Comparison of ENCODE assay signal across 33 cellular contexts in genomic region chr5:158923799-158924551, GRCh38.
DNase-seq lines count a peak whose midpoint lies in the region; ATAC-seq, FAIRE-seq and TF ChIP-seq lines count a peak whose summit lies in the region.
"Had no signal": no experiment of that assay in that cellular context is flagged by ENCODE, and none has a peak within 500 bp of the region (broad histone marks: within the 10 kb centered on the region; RNA-seq: fewer than 3 reads in every experiment).

No MANE protein-coding gene starts in this region.

- no peaks in the 10 kb centered on the region for H3F3A ChIP-seq in GM23338 (replicated peaks; ENCODE audit: low read depth)

- no peak overlapping the region for H3K56ac ChIP-seq in mesendoderm (ENCODE audit: low read length)

- H3K9ac ChIP-seq in mesendoderm (ENCODE audit: low read length), result no peak overlapping the region
- H3K9ac ChIP-seq: BLaER1 had no signal

- H4K8ac ChIP-seq in mesendoderm (ENCODE audit: low read depth, low read length), result no peak overlapping the region

- ATAC-seq in A549, result no peak
- ATAC-seq in GM23338, result no peak; the same call in 2 of the 3 replicates
- ATAC-seq: left ventricle myocardium superior, mucosa of descending colon, right lobe of liver had no signal

- H2AFZ ChIP-seq in GM23338 (peak overlapping the region; percentile 91), OCI-LY7 (ENCODE audit: low read length) (peak overlapping the region; percentile 31; the same call in 1 of the 2 replicates)
- H2AFZ ChIP-seq: hepatocyte had no signal

- POLR2A ChIA-PET in A549 (lab: Yijun Ruan, JAX), result no interaction called here
- POLR2A ChIA-PET in OCI-LY7 (lab: Charles Lee), result interaction anchor here (0.7 to 1.4 kb wide), 7 partner anchors 9 to 169 kb away, joined by 3 to 4 read pairs (median 3); no protein-coding TSS in a partner anchor

- H4K20me1 ChIP-seq in GM23338 (replicated peaks; ENCODE audit: insufficient read depth) (no peaks in the 10 kb centered on the region), OCI-LY7 (ENCODE audit: insufficient read depth, low read length) (no peaks in the 10 kb centered on the region)

- H3K36me3 ChIP-seq in GM23338 (ENCODE audit: insufficient read depth) (no peaks in the 10 kb centered on the region), OCI-LY7 (ENCODE audit: insufficient read depth, low read length) (peaks cover 9% of the 10 kb centered on the region), mesendoderm (ENCODE audit: control insufficient read depth, insufficient read depth, low read length) (no peaks in the 10 kb centered on the region)
- H3K36me3 ChIP-seq: breast epithelium, esophagus muscularis mucosa, right lobe of liver had no signal

- DNase-seq in A549 (ENCODE audit: low read depth in 1 of 2, low spot score in 1 of 2) (no peak), GM23338 (ENCODE audit: low spot score) (peak; percentile 8), OCI-LY7 (ENCODE audit: low spot score) (no peak), mesendoderm (peak; percentile 5), SW480 (ENCODE audit: low spot score) (no peak), NCI-H146 (lab: John Stamatoyannopoulos, UW) (no peak), Calu3 (no peak), AML-193 (lab: John Stamatoyannopoulos, UW) (no peak)
- DNase-seq: activated CD4-positive, alpha-beta T cell treated with anti-CD3 and anti-CD28 coated beads, Interleukin-2, amount 50 U/mL, for 1 hour; activated naive CD4-positive, alpha-beta T cell treated with anti-CD3 and anti-CD28 coated beads, Interleukin-2, amount 50 U/mL, for 16 hours; amygdala; Caco-2; endodermal cell; foreskin melanocyte; islet precursor cell; left ventricle myocardium superior; mucosa of descending colon; NCI-H1105 treated with DMSO at 0.1 percent for 48 hours; NCI-H2081 treated with DMSO at 0.1 percent for 48 hours; NCI-H69; posterior cingulate gyrus; right lobe of liver; T-helper 2 cell had no signal

- no peaks in the 10 kb centered on the region for H3K9me3 Mint-ChIP-seq in GM23338
- no peaks in the 10 kb centered on the region for H3K9me3 Mint-ChIP-seq in Calu3 (ENCODE audit: low read depth, unreplicated experiment)
- H3K9me3 Mint-ChIP-seq: activated T-helper 1 cell treated with anti-CD3 and anti-CD28 coated beads, Interleukin-12 subunit alpha, Interleukin-12 subunit beta, Interleukin-2, Interleukin-4 antibody, amounts not matched to agents 30 ng/mL and 10 ng/mL and 1 ng/mL, durations not matched to agents 14 hours and 24 hours and 36 hours; endodermal cell; neural crest cell; type B pancreatic cell had no signal

- H2BK120ac ChIP-seq in mesendoderm (ENCODE audit: low read depth, low read length), result no peak overlapping the region

- TF ChIP-seq CTCF in A549 (IDR thresholded peaks at IDR 0.05), result no peak
- no peak for TF ChIP-seq CTCF in GM23338 (conservative IDR thresholded peaks at IDR 0.05; ENCODE audit: low read depth in 2 of 2)
- no peak for TF ChIP-seq CTCF in OCI-LY7 (conservative IDR thresholded peaks at IDR 0.05; ENCODE audit: low read length)
- no peak for TF ChIP-seq CTCF in Calu3 (IDR thresholded peaks at IDR 0.05; ENCODE audit: unreplicated experiment)

- no peak overlapping the region for H3K4ac ChIP-seq in mesendoderm (ENCODE audit: low read depth, low read length)

- H3K4me1 Mint-ChIP-seq in GM23338 (peaks cover 5% of the 10 kb centered on the region), Calu3 (ENCODE audit: low read depth, unreplicated experiment) (no peaks in the 10 kb centered on the region)

- no peak overlapping the region for H2BK5ac ChIP-seq in mesendoderm (ENCODE audit: low read length)

- BruUV-seq in OCI-LY7 (replicated peaks; lab: Mats Ljungman, UMichigan) (no TSS peak), Calu3 (replicated peaks; lab: Mats Ljungman, UMichigan) (no TSS peak)

- H3K79me2 ChIP-seq in GM23338 (replicated peaks; ENCODE audit: insufficient read depth) (no peaks in the 10 kb centered on the region), OCI-LY7 (ENCODE audit: insufficient read depth, low read depth, low read length) (no peaks in the 10 kb centered on the region), mesendoderm (ENCODE audit: control insufficient read depth, insufficient read depth, low read length) (no peaks in the 10 kb centered on the region)
- H3K79me2 ChIP-seq: hepatocyte had no signal

- no peaks in the 10 kb centered on the region for H3K9me2 ChIP-seq in GM23338 (ENCODE audit: insufficient read depth)
- H3K9me2 ChIP-seq in OCI-LY7 (ENCODE audit: insufficient read depth, low read length), result no peaks in the 10 kb centered on the region

- no peaks in the 10 kb centered on the region for H3K9me3 ChIP-seq in A549
- H3K9me3 ChIP-seq in OCI-LY7 (ENCODE audit: low read length), result no peaks in the 10 kb centered on the region
- H3K9me3 ChIP-seq: BLaER1, breast epithelium, Caco-2, esophagus muscularis mucosa, mucosa of descending colon, right lobe of liver had no signal

- TF ChIP-seq RAD21 in A549 (conservative IDR thresholded peaks at IDR 0.05 in 1 of 2, IDR thresholded peaks at IDR 0.05 in 1 of 2), result no peak

- peak overlapping the region; percentile 23; the same call in 1 of the 3 replicates for H3K4me3 Mint-ChIP-seq in GM23338
- H3K4me3 Mint-ChIP-seq in Calu3 (ENCODE audit: low read depth, unreplicated experiment), result no peak overlapping the region
- H3K4me3 Mint-ChIP-seq: activated T-helper 1 cell treated with anti-CD3 and anti-CD28 coated beads, Interleukin-12 subunit alpha, Interleukin-12 subunit beta, Interleukin-2, Interleukin-4 antibody, amounts not matched to agents 30 ng/mL and 10 ng/mL and 1 ng/mL, durations not matched to agents 14 hours and 24 hours and 36 hours; endodermal cell; neural crest cell; type B pancreatic cell had no signal

- H3K18ac ChIP-seq in mesendoderm (ENCODE audit: low read length), result no peak overlapping the region

- H3K4me2 ChIP-seq in A549, result no peak overlapping the region
- H3K4me2 ChIP-seq in GM23338, result no peak overlapping the region
- peak overlapping the region; percentile 52 for H3K4me2 ChIP-seq in OCI-LY7 (ENCODE audit: low read length)
- H3K4me2 ChIP-seq in mesendoderm (ENCODE audit: low read length), result no peak overlapping the region
- H3K4me2 ChIP-seq: BLaER1, hepatocyte had no signal

- TF ChIP-seq POLR2A in A549 (IDR thresholded peaks at IDR 0.05; ENCODE audit: low read length), result no peak

- no peak overlapping the region for H3K4me3 ChIP-seq in A549
- H3K4me3 ChIP-seq in GM23338, result no peak overlapping the region
- no peak overlapping the region for H3K4me3 ChIP-seq in OCI-LY7 (ENCODE audit: low read depth, low read length, poor library complexity, severe bottlenecking)
- no peak overlapping the region for H3K4me3 ChIP-seq in mesendoderm (ENCODE audit: low read length)
- H3K4me3 ChIP-seq: BLaER1, breast epithelium, coronary artery, esophagus muscularis mucosa, hepatocyte, mucosa of descending colon, right lobe of liver, SK-N-MC had no signal

- no peaks in the 10 kb centered on the region for H3K27me3 Mint-ChIP-seq in GM23338 (ENCODE audit: insufficient read depth, low read depth, poor library complexity)
- peaks cover 89% of the 10 kb centered on the region for H3K27me3 Mint-ChIP-seq in Calu3 (ENCODE audit: unreplicated experiment)

- H3K4me1 ChIP-seq in A549 (no peaks in the 10 kb centered on the region), GM23338 (ENCODE audit: insufficient read depth) (peaks cover 8% of the 10 kb centered on the region; the same call in 1 of the 2 replicates), OCI-LY7 (ENCODE audit: insufficient read depth, low read length, poor library complexity, severe bottlenecking) (peaks cover 14% of the 10 kb centered on the region), mesendoderm (ENCODE audit: control insufficient read depth, low read depth, low read length) (no peaks in the 10 kb centered on the region)
- H3K4me1 ChIP-seq: breast epithelium, Caco-2, esophagus muscularis mucosa, right lobe of liver had no signal

- 0 out of 2 replicates have a peak overlapping the region, but pooled peaks have one; percentile 76 for H3K27ac Mint-ChIP-seq in GM23338
- H3K27ac Mint-ChIP-seq in Calu3 (ENCODE audit: unreplicated experiment), result no peak overlapping the region
- H3K27ac Mint-ChIP-seq: activated T-helper 1 cell treated with anti-CD3 and anti-CD28 coated beads, Interleukin-12 subunit alpha, Interleukin-12 subunit beta, Interleukin-2, Interleukin-4 antibody, amounts not matched to agents 30 ng/mL and 10 ng/mL and 1 ng/mL, durations not matched to agents 14 hours and 24 hours and 36 hours; endodermal cell; type B pancreatic cell had no signal

- 76% methylated on average over 7 of the region's 7 CpGs for WGBS in A549 (ENCODE audit: missing lambda C conversion rate)
- no CpG with 5 or more reads among the region's 7 CpGs for WGBS in mesendoderm (ENCODE audit: extremely low coverage, insufficient coverage, low lambda C conversion rate)

- no peak for TF ChIP-seq EP300 in A549 (IDR thresholded peaks at IDR 0.05)

- intact Hi-C loops in OCI-LY7 (cut with micrococcal nuclease; ENCODE audit: unreplicated experiment) (no loop called here), Calu3 (cut with micrococcal nuclease; ENCODE audit: unreplicated experiment) (no loop called here)

- no peak overlapping the region for H4K5ac ChIP-seq in mesendoderm (ENCODE audit: low read length)

- H3K23ac ChIP-seq in mesendoderm (ENCODE audit: low read length), result no peak overlapping the region

- CTCF ChIA-PET in A549 (lab: Yijun Ruan, JAX) (no interaction called here), OCI-LY7 (lab: Charles Lee; ENCODE audit: unreplicated experiment) (no interaction called here), Calu3 (lab: Charles Lee) (interaction anchor here (1.2 kb wide), 1 partner anchor 53 kb away, joined by 3 read pairs; no protein-coding TSS in a partner anchor)

- no peak for FAIRE-seq in A549 (lab: Jason Lieb, UNC)

- H2BK15ac ChIP-seq in mesendoderm (replicated peaks; ENCODE audit: low read depth), result no peak overlapping the region

- H3K36me3 Mint-ChIP-seq in GM23338 (ENCODE audit: low read depth), result no peaks in the 10 kb centered on the region
- no peaks in the 10 kb centered on the region for H3K36me3 Mint-ChIP-seq in Calu3 (ENCODE audit: insufficient read depth, unreplicated experiment)

- H2AK5ac ChIP-seq in mesendoderm (ENCODE audit: low read length), result no peak overlapping the region

- H3K79me1 ChIP-seq in mesendoderm (ENCODE audit: low read length), result no peaks in the 10 kb centered on the region

- H3K27ac ChIP-seq in A549 (no peak overlapping the region), GM23338 (ENCODE audit: low read depth) (no peak overlapping the region), OCI-LY7 (ENCODE audit: low read depth, low read length, poor library complexity, severe bottlenecking) (no peak overlapping the region), mesendoderm (ENCODE audit: low read depth, low read length) (no peak overlapping the region)
- H3K27ac ChIP-seq: BLaER1, breast epithelium, coronary artery, esophagus muscularis mucosa, hepatocyte, right lobe of liver, RWPE1, SK-N-MC had no signal

- no peaks in the 10 kb centered on the region for H3K27me3 ChIP-seq in GM23338 (ENCODE audit: insufficient read depth)
- no peaks in the 10 kb centered on the region for H3K27me3 ChIP-seq in mesendoderm (ENCODE audit: insufficient read depth, low read length, poor library complexity)
- H3K27me3 ChIP-seq: BLaER1, breast epithelium, esophagus muscularis mucosa, right lobe of liver had no signal

TF ChIP-seq in A549, 52 proteins besides CTCF, POLR2A, EP300 and RAD21 (continues in another document):
- peak; percentile 60 for TF ChIP-seq MAFK (IDR thresholded peaks at IDR 0.05; ENCODE audit: partially characterized antibody)

TF ChIP-seq in GM23338, 12 proteins besides CTCF, POLR2A, EP300 and RAD21 (continues in another document):
- TF ChIP-seq ZNF331 (CRISPR knock-in tag; IDR thresholded peaks at IDR 0.05; ENCODE audit: low read depth), result no peak

Comparison
In these comparisons a context has a peak if more than half of its experiments do, and no peak if none do; other contexts are left out.
1. DNase-seq: peak in GM23338 (single experiment) and mesendoderm (single experiment); none in A549 (0 of 2), OCI-LY7 (single experiment), SW480 (single experiment), NCI-H146 (single experiment), Calu3 (single experiment) and AML-193 (0 of 2).